Comparison of ENCODE assay signal across 17 cellular contexts in genomic region chr10:98416589-98416988, GRCh38. TPM values are rescaled to one million over a fixed set of nuclear protein-coding genes. Genes with fewer than 3 reads are reported as not detected.
A peak's percentile ranks its signal among the peaks of the same experiment; 100 is the strongest.
DNase-seq lines count a peak whose midpoint lies in the region; ATAC-seq and TF ChIP-seq lines count a peak whose summit lies in the region.
"Had no signal": no experiment of that assay in that cellular context is flagged by ENCODE, and none has a peak within 500 bp of the region (broad histone marks: within the 10 kb centered on the region; RNA-seq: fewer than 3 reads in every experiment).

No MANE protein-coding gene starts in this region.

- no peak for ATAC-seq in CD8-positive, alpha-beta T cell
- ATAC-seq: SK-N-SH treated with all-trans-retinoic acid at 6 μM for 48 hours had no signal

- H3K4me3 ChIP-seq in CD8-positive, alpha-beta T cell (ENCODE audit: low read depth, low read length), result no peak overlapping the region
- H3K4me3 ChIP-seq: MG63, Peyer's patch had no signal

- POLR2A ChIA-PET in CD8-positive, alpha-beta T cell (lab: Charles Lee), result no interaction called here
- POLR2A ChIA-PET in RWPE1 (lab: Yijun Ruan, JAX; ENCODE audit: low non-redundant PET), result no interaction called here

- no peaks in the 10 kb centered on the region for H3K9me3 ChIP-seq in CD8-positive, alpha-beta T cell (ENCODE audit: low read length)
- H3K9me3 ChIP-seq: MG63, Peyer's patch had no signal

- no peak overlapping the region for H3K4me3 Mint-ChIP-seq in CD8-positive, alpha-beta T cell
- H3K4me3 Mint-ChIP-seq in immature natural killer cell, result no peak overlapping the region
- no peak overlapping the region for H3K4me3 Mint-ChIP-seq in nephron progenitor cell

- H3K4me1 Mint-ChIP-seq in CD8-positive, alpha-beta T cell (ENCODE audit: low read depth), result peaks cover 25% of the 10 kb centered on the region
- H3K4me1 Mint-ChIP-seq in immature natural killer cell, result peaks cover 23 to 36% of the 10 kb centered on the region in 2 donors
- peaks cover 47% of the 10 kb centered on the region for H3K4me1 Mint-ChIP-seq in nephron progenitor cell

- no peak for DNase-seq in CD8-positive, alpha-beta T cell
- DNase-seq in RWPE1 (ENCODE audit: low spot score), result no peak
- DNase-seq in immature natural killer cell, result no peak
- DNase-seq in nephron progenitor cell, result no peak
- no peak for DNase-seq in DMS 273 (lab: John Stamatoyannopoulos, UW; ENCODE audit: unreplicated experiment)
- no peak for DNase-seq in foreskin melanocyte
- DNase-seq in amniotic stem cell (lab: John Stamatoyannopoulos, UW), result no peak
- DNase-seq: DMS 273 treated with DMSO at 0.1 percent for 48 hours, GF-D8, Karpas-422, MG63, NCI-H1092 treated with DMSO at 0.1 percent for 48 hours, NCI-H2081 treated with DMSO at 0.1 percent for 48 hours, NCI-H524 treated with DMSO at 0.1 percent for 48 hours, SHP77 treated with DMSO at 0.1 percent for 48 hours had no signal

- no peaks in the 10 kb centered on the region for H3K27me3 ChIP-seq in CD8-positive, alpha-beta T cell (ENCODE audit: insufficient read depth, low read length)
- H3K27me3 ChIP-seq: MG63, Peyer's patch had no signal

- H3K27ac Mint-ChIP-seq in CD8-positive, alpha-beta T cell, result peak overlapping the region; percentile 95
- peak overlapping the region; percentile 20 to 89 (median 74) for H3K27ac Mint-ChIP-seq in immature natural killer cell
- H3K27ac Mint-ChIP-seq in nephron progenitor cell, result peak overlapping the region; percentile 61

- H3K36me3 Mint-ChIP-seq in CD8-positive, alpha-beta T cell, result peaks cover 41% of the 10 kb centered on the region
- peaks cover 8 to 22% (median 12%) of the 10 kb centered on the region in 3 donors for H3K36me3 Mint-ChIP-seq in immature natural killer cell
- H3K36me3 Mint-ChIP-seq in nephron progenitor cell (ENCODE audit: low read depth), result peaks cover 5% of the 10 kb centered on the region

- no peaks in the 10 kb centered on the region for H3K9me3 Mint-ChIP-seq in CD8-positive, alpha-beta T cell
- H3K9me3 Mint-ChIP-seq in immature natural killer cell, result no peaks in the 10 kb centered on the region
- H3K9me3 Mint-ChIP-seq in nephron progenitor cell, result no peaks in the 10 kb centered on the region

- peaks cover 15% of the 10 kb centered on the region for H3K36me3 ChIP-seq in CD8-positive, alpha-beta T cell (ENCODE audit: insufficient read depth, low read length)

- H3K4me1 ChIP-seq in CD8-positive, alpha-beta T cell (ENCODE audit: insufficient read depth, low read length), result peaks cover 15% of the 10 kb centered on the region

- H3K27me3 Mint-ChIP-seq in CD8-positive, alpha-beta T cell (ENCODE audit: low read depth), result no peaks in the 10 kb centered on the region
- H3K27me3 Mint-ChIP-seq in immature natural killer cell (ENCODE audit: low read depth in 3 of 3), result peaks cover 0 to 2% (median 2%) of the 10 kb centered on the region in 3 donors
- H3K27me3 Mint-ChIP-seq in nephron progenitor cell (ENCODE audit: low read depth, poor library complexity), result peaks cover 7% of the 10 kb centered on the region

- TF ChIP-seq CTCF in CD8-positive, alpha-beta T cell (IDR thresholded peaks at IDR 0.05), result no peak
- TF ChIP-seq CTCF in RWPE1 (conservative IDR thresholded peaks at IDR 0.05; ENCODE audit: low read depth), result no peak
- no peak for TF ChIP-seq CTCF in nephron progenitor cell (IDR thresholded peaks at IDR 0.05)

- intact Hi-C loops in CD8-positive, alpha-beta T cell (cut with DNase I, micrococcal nuclease), result no loop called here

- no peak overlapping the region for H3K27ac ChIP-seq in CD8-positive, alpha-beta T cell (ENCODE audit: low read depth, low read length)
- peak overlapping the region; percentile 21; the same call in 1 of the 2 replicates for H3K27ac ChIP-seq in RWPE1

- CTCF ChIA-PET in CD8-positive, alpha-beta T cell (lab: Charles Lee), result no interaction called here
- CTCF ChIA-PET in RWPE1 (lab: Yijun Ruan, JAX), result no interaction called here

RNA-seq across cellular contexts. Expression of gene PYROXD2, which starts 1.6 kb away (rescaled TPM):
- 10 to 100 TPM in 1 of 2 experiments, 1 to 10 TPM in 1; 7.4 to 10.9 TPM for total RNA-seq in CD8-positive, alpha-beta T cell
- polyA plus RNA-seq in immature natural killer cell, result 10 to 100 TPM in 2 of 3 donors, 1 to 10 TPM in 1; 8.5 to 21.1 (median 17.3) TPM

RNA-seq across cellular contexts. Expression of gene HPS1, which starts 30.1 kb away (rescaled TPM):
- total RNA-seq in CD8-positive, alpha-beta T cell, result 10 to 100 TPM; 54.1 to 54.3 TPM
- polyA plus RNA-seq in immature natural killer cell, result 100 to 1,000 TPM in 1 of 3 donors, 10 to 100 TPM in 2; 72.4 to 110 (median 85.6) TPM
